Comparison of ENCODE assay signal across 8 cellular contexts in the genomic region with DNA sequence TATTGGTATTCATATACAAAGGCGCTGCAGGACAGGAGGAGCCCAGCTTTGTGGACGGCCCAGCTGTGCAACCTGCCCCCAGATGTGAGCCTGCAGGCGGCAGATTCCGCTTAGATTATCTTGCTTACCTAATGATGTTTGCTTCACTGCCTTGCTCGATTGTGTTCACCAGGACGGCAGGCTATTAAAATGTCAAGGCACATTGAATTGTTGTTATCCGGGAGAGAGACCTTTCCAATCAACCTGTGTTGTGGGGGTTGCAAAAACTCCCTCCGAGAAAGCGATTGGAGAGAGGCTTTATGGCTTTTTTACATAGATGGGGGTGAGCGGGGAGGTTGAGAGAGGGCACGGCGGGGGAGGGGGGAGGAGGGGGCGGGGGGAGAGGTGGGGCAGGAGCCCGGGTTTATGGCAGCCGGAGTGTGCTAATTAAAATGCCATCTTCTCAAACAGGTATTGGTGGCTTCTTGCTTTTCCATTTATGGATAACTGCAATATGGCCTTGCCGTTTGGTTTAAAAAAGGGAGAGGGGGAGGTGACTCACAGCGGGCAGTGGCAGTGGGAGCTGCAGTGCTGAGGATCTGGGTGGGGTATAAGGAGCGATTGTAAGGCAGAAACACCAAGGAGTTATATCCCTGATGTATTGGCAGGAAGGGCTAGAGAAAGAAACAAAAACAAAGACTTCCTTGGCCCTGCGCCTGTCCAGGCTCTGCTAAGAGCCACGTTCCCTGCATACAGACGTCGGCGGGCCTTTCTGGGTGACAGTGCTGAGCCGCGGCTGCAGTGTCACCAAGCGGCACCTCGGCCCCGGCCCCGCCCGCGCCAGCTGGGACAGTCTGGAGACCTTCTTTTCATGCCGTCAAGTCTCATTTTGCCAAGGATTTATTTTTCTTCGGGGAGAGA.
DNase-seq lines count a peak whose midpoint lies in the region; ATAC-seq lines count a peak whose summit lies in the region.

No MANE protein-coding gene starts in this region.

- DNase-seq in SKM-1 treated with dmso at 0.1 percent for 144 hours (lab: John Stamatoyannopoulos, UW; ENCODE audit: unreplicated experiment): peak; percentile 23
- DNase-seq in SKM-1 (lab: John Stamatoyannopoulos, UW; ENCODE audit: unreplicated experiment): no peak
- DNase-seq in NCI-H2029 (lab: John Stamatoyannopoulos, UW): peak; percentile 70
- peak; percentile 28 to 31 for DNase-seq in activated CD4-positive, alpha-beta T cell treated with anti-CD3 and anti-CD28 coated beads for 24 hours (ENCODE audit: low read depth in 2 of 2)
- peak in 3 of 4 experiments; percentile 21 to 38 (median 32) for DNase-seq in stimulated activated CD4-positive, alpha-beta T cell treated with anti-CD3 and anti-CD28 coated beads, Interleukin-1b, Interleukin-23, amount 100 ng/mL, for 24 hours (ENCODE audit: low read depth in 4 of 4, low spot score in 1 of 4)

- H3K27me3 ChIP-seq in layer of hippocampus (ENCODE audit: control insufficient read depth, insufficient read depth, low read length): no peaks in the 10 kb centered on the region

- ATAC-seq in HG02885 (IDR thresholded peaks at IDR 0.05; ENCODE audit: poor library complexity, unreplicated experiment): peak; percentile 82

- H3K27ac ChIP-seq in cingulate gyrus (ENCODE audit: low read depth, low read length) (peak overlapping the region; percentile 25), layer of hippocampus (ENCODE audit: low read depth, low read length) (peak overlapping the region; percentile 38)
